Comparison of ENCODE assay signal across 8 cellular contexts in the genomic region with DNA sequence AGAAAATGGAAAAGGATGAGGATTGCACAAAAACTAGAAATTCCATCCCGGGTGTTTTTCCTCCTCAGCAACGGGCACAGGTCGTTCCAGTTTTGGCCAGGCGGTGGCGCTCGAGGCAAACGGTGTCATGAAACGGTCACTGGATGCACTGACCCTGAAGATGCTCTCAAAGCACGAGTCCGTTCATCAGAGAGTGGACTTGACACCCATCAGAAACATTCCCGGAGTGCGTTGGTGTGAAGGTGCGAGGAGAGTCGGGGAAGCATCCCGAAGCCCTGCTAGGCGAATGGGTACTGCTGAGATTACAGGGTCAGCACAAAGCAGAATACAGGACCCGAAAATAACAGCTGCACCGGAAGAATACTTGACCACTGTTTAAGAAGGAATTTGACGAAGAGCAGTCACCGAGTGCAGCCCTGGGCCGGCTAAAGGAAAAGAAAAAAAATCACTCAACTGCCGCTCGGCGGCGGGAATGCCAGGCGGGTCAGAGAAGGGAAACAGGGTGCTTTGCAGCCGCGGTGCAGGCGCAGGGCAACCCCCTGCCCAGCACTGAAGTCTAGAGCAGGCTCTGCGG.
A peak's percentile ranks its signal among the peaks of the same experiment; 100 is the strongest.
DNase-seq lines count a peak whose midpoint lies in the region; ATAC-seq and TF ChIP-seq lines count a peak whose summit lies in the region.

No MANE protein-coding gene starts in this region.

- H3K4me1 ChIP-seq in ACC112 (ENCODE audit: control insufficient read depth, insufficient read depth, low read length, unreplicated experiment): peaks cover 6% of the 10 kb centered on the region

- peak overlapping the region; percentile 64 for H3K4me3 ChIP-seq in ACC112 (ENCODE audit: low read depth, low read length)
- H3K4me3 ChIP-seq in choroid plexus epithelial cell (ENCODE audit: low read depth, low read length): peak overlapping the region; percentile 34

- DNase-seq in H4 (ENCODE audit: low spot score) (peak; percentile 80), NCI-H460 (ENCODE audit: extremely low read depth, low read depth) (peak; percentile 56), choroid plexus epithelial cell (ENCODE audit: low read depth) (peak; percentile 87), kidney tubule cell (ENCODE audit: low spot score) (peak; percentile 83)
- DNase-seq in activated CD4-positive, alpha-beta T cell treated with anti-CD3 and anti-CD28 coated beads for 48 hours: peak; percentile 82
- DNase-seq in stimulated activated CD4-positive, alpha-beta T cell treated with anti-CD3 and anti-CD28 coated beads, Interleukin-15, amount 100 ng/mL, for 24 hours: peak; percentile 79

- TF ChIP-seq CTCF in choroid plexus epithelial cell (conservative IDR thresholded peaks at IDR 0.05; ENCODE audit: low read depth, low read length): peak; percentile 96

- H3K27ac ChIP-seq in ACC112 (ENCODE audit: low read depth, low read length): no peak overlapping the region

- no peaks in the 10 kb centered on the region for H3K36me3 ChIP-seq in ACC112 (ENCODE audit: insufficient read depth, low read length)

- no peaks in the 10 kb centered on the region for H3K27me3 ChIP-seq in ACC112 (ENCODE audit: insufficient read depth, low read length)

- no peak for ATAC-seq in HG03045 (IDR thresholded peaks at IDR 0.05; ENCODE audit: unreplicated experiment)

- H3K79me2 ChIP-seq in ACC112 (ENCODE audit: control insufficient read depth, insufficient read depth, low read length, unreplicated experiment): no peaks in the 10 kb centered on the region

- peak overlapping the region; percentile 66 for H2AFZ ChIP-seq in ACC112 (ENCODE audit: low read length, unreplicated experiment)
